ENCODE assay signal across 16 cellular contexts in genomic region chr9:136563646-136564321, GRCh38. TPM values are rescaled to one million over a fixed set of nuclear protein-coding genes. Genes with fewer than 3 reads are reported as not detected.
DNase-seq lines count a peak whose midpoint lies in the region; ATAC-seq, FAIRE-seq and TF ChIP-seq lines count a peak whose summit lies in the region.
"Had no signal": no experiment of that assay in that cellular context is flagged by ENCODE, and none has a peak within 500 bp of the region (broad histone marks: within the 10 kb centered on the region; RNA-seq: fewer than 3 reads in every experiment).

No MANE protein-coding gene starts in this region.

- no peak overlapping the region for H2AFZ ChIP-seq in astrocyte (ENCODE audit: low read depth, low read length)
- no peak overlapping the region for H2AFZ ChIP-seq in smooth muscle cell (ENCODE audit: low read depth)

- H3K9ac ChIP-seq in astrocyte (ENCODE audit: low read length), result no peak overlapping the region
- no peak overlapping the region for H3K9ac ChIP-seq in smooth muscle cell (ENCODE audit: low read depth)

- peaks cover 9% of the 10 kb centered on the region for H3K4me1 Mint-ChIP-seq in astrocyte (ENCODE audit: low read depth, unreplicated experiment)

- H3K4me3 ChIP-seq in H7 (ENCODE audit: insufficient read depth, low read depth, low read length) (no peak overlapping the region), astrocyte (ENCODE audit: insufficient read depth, low read depth, low read length) (no peak overlapping the region), right lobe of liver (no peak overlapping the region), smooth muscle cell (no peak overlapping the region)
- H3K4me3 ChIP-seq: adrenal gland had no signal

- H3K4me1 ChIP-seq in astrocyte (ENCODE audit: insufficient read depth, low read length), result peaks cover 33% of the 10 kb centered on the region
- peaks cover 0 to 36% (median 6%) of the 10 kb centered on the region in 4 donors for H3K4me1 ChIP-seq in right lobe of liver
- H3K4me1 ChIP-seq in smooth muscle cell (ENCODE audit: low read depth), result peaks cover 22% of the 10 kb centered on the region

- DNase-seq in H7, result peak; percentile 81
- DNase-seq in astrocyte (ENCODE audit: low read depth), result no peak
- no peak for DNase-seq in right lobe of liver
- DNase-seq in smooth muscle cell (lab: John Stamatoyannopoulos, UW; ENCODE audit: unreplicated experiment), result no peak
- DNase-seq in activated CD4-positive, alpha-beta T cell treated with anti-CD3 and anti-CD28 coated beads for 4 hours, result no peak
- DNase-seq in T1000 (lab: John Stamatoyannopoulos, UW), result no peak
- DNase-seq in activated T-cell treated with anti-CD3 and anti-CD28 coated beads, Interleukin-2, amount 50 U/mL, for 48 hours, result no peak
- DNase-seq: activated effector memory CD4-positive, alpha-beta T cell treated with Interleukin-2 at 50 U/mL for 16 hours; COR-L47; NCI-H2029 treated with DMSO at 0.1 percent for 48 hours; NCI-H510A; stimulated activated CD4-positive, alpha-beta T cell treated with anti-CD3 and anti-CD28 coated beads, Interleukin-1b, Interleukin-23, amount 100 ng/mL, for 48 hours had no signal

- H3K27ac ChIP-seq in astrocyte (ENCODE audit: low read depth, low read length) (no peak overlapping the region), right lobe of liver (peak overlapping the region; percentile 26 to 57 (median 55)), smooth muscle cell (ENCODE audit: low read depth) (no peak overlapping the region)

- no peaks in the 10 kb centered on the region for H3K27me3 ChIP-seq in H7 (ENCODE audit: control insufficient read depth, insufficient read depth, low read length)
- no peaks in the 10 kb centered on the region for H3K27me3 ChIP-seq in astrocyte (ENCODE audit: insufficient read depth, low read length)
- H3K27me3 ChIP-seq in right lobe of liver, result no peaks in the 10 kb centered on the region
- no peaks in the 10 kb centered on the region for H3K27me3 ChIP-seq in smooth muscle cell (ENCODE audit: low read depth)
- H3K27me3 ChIP-seq: adrenal gland had no signal

- peaks cover 1% of the 10 kb centered on the region for H3K36me3 Mint-ChIP-seq in astrocyte (ENCODE audit: low read depth, unreplicated experiment)

- no peak overlapping the region for H3K27ac Mint-ChIP-seq in astrocyte (ENCODE audit: unreplicated experiment)

- ATAC-seq in right lobe of liver (no peak), GM19395 (IDR thresholded peaks at IDR 0.05; ENCODE audit: unreplicated experiment) (no peak)
- ATAC-seq: activated CD4-positive, CD25-positive, alpha-beta regulatory T cell treated with anti-CD3 and anti-CD28 coated beads, Interleukin-2, amount 50 U/mL, for 24 hours had no signal

- no peaks in the 10 kb centered on the region for H3K79me2 ChIP-seq in astrocyte (ENCODE audit: insufficient read depth, low read length)
- H3K79me2 ChIP-seq in smooth muscle cell (ENCODE audit: low read depth), result no peaks in the 10 kb centered on the region

- TF ChIP-seq CTCF in astrocyte (IDR thresholded peaks at IDR 0.05; ENCODE audit: insufficient read depth, low read depth, low read length), result no peak
- no peak for TF ChIP-seq CTCF in right lobe of liver (IDR thresholded peaks at IDR 0.05)
- TF ChIP-seq CTCF in smooth muscle cell (IDR thresholded peaks at IDR 0.05; ENCODE audit: borderline replicate concordance, insufficient read depth, poor library complexity, severe bottlenecking), result no peak

- H4K20me1 ChIP-seq in astrocyte (ENCODE audit: insufficient read depth, low read length) (no peaks in the 10 kb centered on the region), smooth muscle cell (ENCODE audit: low read depth) (no peaks in the 10 kb centered on the region)

- H3K9me3 ChIP-seq in astrocyte (ENCODE audit: insufficient read depth, low read depth, low read length), result peaks cover 4% of the 10 kb centered on the region
- no peaks in the 10 kb centered on the region for H3K9me3 ChIP-seq in right lobe of liver
- no peaks in the 10 kb centered on the region for H3K9me3 ChIP-seq in smooth muscle cell (replicated peaks; ENCODE audit: low read depth)
- H3K9me3 ChIP-seq: adrenal gland had no signal

- 68% methylated on average over 7 of the region's 19 CpGs for WGBS in right lobe of liver (ENCODE audit: insufficient coverage, low coverage, low lambda C conversion rate, missing lambda C conversion rate)
- 74% methylated on average over 19 of the region's 19 CpGs for WGBS in smooth muscle cell (ENCODE audit: low lambda C conversion rate)

- no peak for TF ChIP-seq POLR2A in right lobe of liver (IDR thresholded peaks at IDR 0.05)

- H3K27me3 Mint-ChIP-seq in astrocyte (ENCODE audit: low read depth, unreplicated experiment), result peaks cover 2% of the 10 kb centered on the region

- intact Hi-C loops in right lobe of liver (cut with DNase I), result no loop called here

- H3K9me3 Mint-ChIP-seq in astrocyte (ENCODE audit: unreplicated experiment), result peaks cover 13% of the 10 kb centered on the region

- FAIRE-seq in astrocyte (lab: Jason Lieb, UNC), result no peak

- no peaks in the 10 kb centered on the region for H3F3A ChIP-seq in smooth muscle cell (ENCODE audit: low read depth)

- H3K4me2 ChIP-seq in astrocyte (ENCODE audit: low read length) (peak overlapping the region; percentile 36), smooth muscle cell (peak overlapping the region; percentile 54)

- H3K4me3 Mint-ChIP-seq in astrocyte (ENCODE audit: unreplicated experiment), result no peak overlapping the region
- H3K4me3 Mint-ChIP-seq: neural crest cell had no signal

- H3K36me3 ChIP-seq in H7 (replicated peaks; ENCODE audit: control insufficient read depth, insufficient read depth, low read length) (no peaks in the 10 kb centered on the region), astrocyte (ENCODE audit: insufficient read depth, low read length) (no peaks in the 10 kb centered on the region), right lobe of liver (no peaks in the 10 kb centered on the region), smooth muscle cell (ENCODE audit: low read depth) (no peaks in the 10 kb centered on the region)
- H3K36me3 ChIP-seq: adrenal gland had no signal

RNA-seq across cellular contexts. Expression of gene NOTCH1, which starts 17.9 kb away (rescaled TPM):
- total RNA-seq in H7 (2014; rRNA removed; shearing (Covaris generic)), result 32.2 and 33.3 TPM in 2 replicates
- total RNA-seq in astrocyte, result 34.1 and 35.5 TPM in 2 replicates
- total RNA-seq in right lobe of liver, result 10 to 100 TPM; 17.4 to 26.2 (median 19.3) TPM
- total RNA-seq in smooth muscle cell, result 7.8 and 13.2 TPM in 2 replicates
- polyA plus RNA-seq in smooth muscle cell, result 7.2 and 11.4 TPM in 2 replicates

Comparison
In these comparisons a context has a peak if more than half of its experiments do, and no peak if none do; other contexts are left out.
1. H3K27ac ChIP-seq: peak in right lobe of liver (3 of 3); none in astrocyte (single experiment) and smooth muscle cell (single experiment).